Comparison of ENCODE assay signal across 18 cellular contexts in genomic region chr15:74505837-74506514, GRCh38. TPM values are rescaled to one million over a fixed set of nuclear protein-coding genes. Genes with fewer than 3 reads are reported as not detected.
DNase-seq lines count a peak whose midpoint lies in the region; ATAC-seq and TF ChIP-seq lines count a peak whose summit lies in the region.
"Had no signal": no experiment of that assay in that cellular context is flagged by ENCODE, and none has a peak within 500 bp of the region (broad histone marks: within the 10 kb centered on the region; RNA-seq: fewer than 3 reads in every experiment).

No MANE protein-coding gene starts in this region.

- H3K36me3 ChIP-seq in mesenchymal stem cell (ENCODE audit: control insufficient read depth in 1 of 2, insufficient read depth in 2 of 2, low read depth in 1 of 2, low read length in 2 of 2): no peaks in the 10 kb centered on the region
- H3K36me3 ChIP-seq: cardiac muscle cell, ovary had no signal

- no peak overlapping the region for H2AFZ ChIP-seq in mesenchymal stem cell (ENCODE audit: low read depth, low read length)

- H3K23ac ChIP-seq in mesenchymal stem cell (ENCODE audit: low read length in 2 of 2): no peak overlapping the region

- H2BK15ac ChIP-seq in mesenchymal stem cell (ENCODE audit: low read depth, poor library complexity, severe bottlenecking): no peak overlapping the region

- H3K79me1 ChIP-seq in mesenchymal stem cell (replicated peaks; ENCODE audit: low read length, poor library complexity, severe bottlenecking): no peaks in the 10 kb centered on the region

- no peaks in the 10 kb centered on the region for H3K4me1 ChIP-seq in mesenchymal stem cell (ENCODE audit: control insufficient read depth, insufficient read depth, low read depth, low read length)

- TF ChIP-seq CTCF in cardiac fibroblast (IDR thresholded peaks at IDR 0.05; ENCODE audit: low read depth, low read length): no peak

- H4K91ac ChIP-seq in mesenchymal stem cell (ENCODE audit: low read length): no peak overlapping the region

- H3K9me3 ChIP-seq in mesenchymal stem cell (ENCODE audit: control insufficient read depth, low read length): no peaks in the 10 kb centered on the region
- H3K9me3 ChIP-seq: ovary had no signal

- H3K4ac ChIP-seq in mesenchymal stem cell (ENCODE audit: low read depth in 1 of 2, low read length in 2 of 2): no peak overlapping the region

- no peak overlapping the region for H3K4me2 ChIP-seq in mesenchymal stem cell (ENCODE audit: low read length, poor library complexity, severe bottlenecking)

- no peak overlapping the region for H3K4me3 ChIP-seq in cardiac fibroblast (replicated peaks in 1 of 2; ENCODE audit: low read depth in 2 of 2, low read length in 2 of 2)
- H3K4me3 ChIP-seq in mesenchymal stem cell (ENCODE audit: insufficient read depth in 1 of 2, low read depth in 1 of 2, low read length in 2 of 2): no peak overlapping the region
- H3K4me3 ChIP-seq: cardiac muscle cell, ovary had no signal

- H2BK12ac ChIP-seq in mesenchymal stem cell (ENCODE audit: low read length in 2 of 2): no peak overlapping the region

- H4K8ac ChIP-seq in mesenchymal stem cell (ENCODE audit: low read length): no peak overlapping the region

- no peak overlapping the region for H2AK5ac ChIP-seq in mesenchymal stem cell (ENCODE audit: low read length, severe bottlenecking)

- no peak for ATAC-seq in GM21576 (IDR thresholded peaks at IDR 0.05; ENCODE audit: unreplicated experiment)
- ATAC-seq: activated T-cell treated with anti-CD3 and anti-CD28 coated beads, Interleukin-2, amount 50 U/mL, for 4 hours had no signal

- no peak overlapping the region for H3K14ac ChIP-seq in mesenchymal stem cell (ENCODE audit: low read length in 2 of 2)

- 96% methylated on average over 6 of the region's 6 CpGs for WGBS in mesenchymal stem cell

- H3K9ac ChIP-seq in mesenchymal stem cell (ENCODE audit: low read length): no peak overlapping the region

- no peak overlapping the region for H3K18ac ChIP-seq in mesenchymal stem cell (ENCODE audit: low read depth in 1 of 2, low read length in 2 of 2)

- no peak overlapping the region for H2BK120ac ChIP-seq in mesenchymal stem cell (ENCODE audit: low read depth, low read length)

- peak; percentile 75 for DNase-seq in ELR (ENCODE audit: low read depth)
- peak; percentile 51 for DNase-seq in NCI-H226
- peak; percentile 13 to 60 for DNase-seq in cardiac fibroblast (ENCODE audit: low read depth in 2 of 2)
- peak; percentile 5 for DNase-seq in mesenchymal stem cell
- DNase-seq in OCI-M1 (lab: John Stamatoyannopoulos, UW): no peak
- no peak for DNase-seq in activated naive CD4-positive, alpha-beta T cell (lab: John Stamatoyannopoulos, UW)
- no peak for DNase-seq in cerebellar nuclear complex (lab: John Stamatoyannopoulos, UW)
- DNase-seq: activated CD4-positive, alpha-beta memory T cell treated with anti-CD3 and anti-CD28 coated beads, Interleukin-2, amount 10 ng/mL, durations not matched to agents 7 days and 5 days; activated T-cell treated with anti-CD3 and anti-CD28 coated beads, Interleukin-2, amount 50 U/mL, for 4 hours; effector CD8-positive, alpha-beta T cell; foreskin melanocyte; GDM1; NCI-H1436; NCI-H2171 treated with DMSO at 0.1 percent for 48 hours; ovary; stimulated activated CD4-positive, alpha-beta T cell treated with anti-CD3 and anti-CD28 coated beads, Interleukin-2, amount 100 ng/mL, for 48 hours had no signal

- H3K27me3 ChIP-seq in mesenchymal stem cell (ENCODE audit: control insufficient read depth in 1 of 2, insufficient read depth in 1 of 2, low read length in 2 of 2): no peaks in the 10 kb centered on the region
- H3K27me3 ChIP-seq: cardiac muscle cell, ovary had no signal

- no peak overlapping the region for H2BK5ac ChIP-seq in mesenchymal stem cell (ENCODE audit: low read depth, low read length, poor library complexity, severe bottlenecking)

- no peak overlapping the region for H3K27ac ChIP-seq in mesenchymal stem cell (ENCODE audit: low read length, poor library complexity, severe bottlenecking)
- H3K27ac ChIP-seq: cardiac muscle cell, ovary had no signal

RNA-seq across cellular contexts. Expression of gene ARID3B, which starts 35.0 kb away (rescaled TPM):
- 4.1 TPM for polyA plus RNA-seq in mesenchymal stem cell (2013, experiment 1 of 2)
- polyA plus RNA-seq in mesenchymal stem cell (2013, experiment 2 of 2): 3.8 TPM

RNA-seq across cellular contexts. Expression of gene UBL7, which starts 45.0 kb away (rescaled TPM):
- polyA plus RNA-seq in mesenchymal stem cell (2013, experiment 1 of 2): 26.3 TPM
- 25.3 TPM for polyA plus RNA-seq in mesenchymal stem cell (2013, experiment 2 of 2)

Comparison
In these comparisons a context has a peak if more than half of its experiments do, and no peak if none do; other contexts are left out.
1. DNase-seq: peak in ELR (single experiment), NCI-H226 (single experiment), cardiac fibroblast (2 of 2) and mesenchymal stem cell (single experiment); none in OCI-M1 (single experiment), activated naive CD4-positive, alpha-beta T cell (0 of 4) and cerebellar nuclear complex (0 of 2).